In the genomic region with DNA sequence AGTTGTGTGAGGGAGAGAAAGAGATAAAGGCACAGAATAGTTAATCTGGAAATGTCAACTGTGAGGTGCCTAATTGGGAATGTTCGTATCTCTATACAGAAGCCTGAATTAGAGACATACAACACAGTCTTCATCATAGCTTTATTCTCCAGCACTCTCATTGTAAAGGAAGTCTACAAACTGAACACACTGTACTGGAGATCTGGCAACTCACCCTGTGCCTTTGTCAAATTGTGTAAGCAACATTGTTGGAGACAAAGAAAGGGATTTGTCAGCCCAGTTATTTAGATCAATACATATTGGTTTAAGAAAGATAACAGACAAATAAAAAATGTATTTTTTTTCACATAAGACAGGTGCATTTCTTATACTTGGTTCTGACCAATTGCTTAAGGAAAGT, we compare ENCODE assay signal across 12 cellular contexts.
DNase-seq lines count a peak whose midpoint lies in the region; ATAC-seq lines count a peak whose summit lies in the region.
"Had no signal": no experiment of that assay in that cellular context is flagged by ENCODE, and none has a peak within 500 bp of the region (broad histone marks: within the 10 kb centered on the region; RNA-seq: fewer than 3 reads in every experiment).

No MANE protein-coding gene starts in this region.

- peaks cover 0 to 5% (median 0%) of the 10 kb centered on the region in 5 donors for H3K27me3 Mint-ChIP-seq in naive thymus-derived CD4-positive, alpha-beta T cell
- H3K27me3 Mint-ChIP-seq: CD4-positive, alpha-beta T cell had no signal

- CTCF ChIA-PET in naive thymus-derived CD4-positive, alpha-beta T cell (lab: Charles Lee): no interaction called here

- POLR2A ChIA-PET in naive thymus-derived CD4-positive, alpha-beta T cell (lab: Charles Lee): no interaction called here

- H3K27ac Mint-ChIP-seq in naive thymus-derived CD4-positive, alpha-beta T cell: no peak overlapping the region
- H3K27ac Mint-ChIP-seq: CD4-positive, alpha-beta T cell had no signal

- ATAC-seq in naive thymus-derived CD4-positive, alpha-beta T cell: no peak

- H3K4me1 Mint-ChIP-seq in naive thymus-derived CD4-positive, alpha-beta T cell: no peaks in the 10 kb centered on the region

- intact Hi-C loops in naive thymus-derived CD4-positive, alpha-beta T cell (cut with micrococcal nuclease): no loop called here

- H3K9me3 ChIP-seq in naive thymus-derived CD4-positive, alpha-beta T cell (ENCODE audit: control insufficient read depth in 2 of 3, low read length in 3 of 3): no peaks in the 10 kb centered on the region
- H3K9me3 ChIP-seq: Caco-2, HAP-1 had no signal

- H3K9me3 Mint-ChIP-seq in naive thymus-derived CD4-positive, alpha-beta T cell: peaks cover 0 to 3% (median 0%) of the 10 kb centered on the region in 11 donors
- H3K9me3 Mint-ChIP-seq: CD4-positive, alpha-beta T cell had no signal

- DNase-seq in G401 (ENCODE audit: low spot score) (peak; percentile 38), pons (ENCODE audit: low spot score) (peak; percentile 61), AG08395 (ENCODE audit: low spot score) (no peak)
- DNase-seq in naive thymus-derived CD4-positive, alpha-beta T cell: no peak
- DNase-seq in stimulated activated CD4-positive, alpha-beta T cell treated with anti-CD3 and anti-CD28 coated beads, Interleukin-2, amount 100 ng/mL, for 24 hours: no peak
- DNase-seq: Caco-2; CD4-positive, alpha-beta T cell; GDM1; GM23248 had no signal

- no peaks in the 10 kb centered on the region for H3K27me3 ChIP-seq in naive thymus-derived CD4-positive, alpha-beta T cell (ENCODE audit: control insufficient read depth in 2 of 2, insufficient read depth in 2 of 2, low read length in 2 of 2)

- H3K4me3 ChIP-seq in naive thymus-derived CD4-positive, alpha-beta T cell (ENCODE audit: low read length): no peak overlapping the region
- H3K4me3 ChIP-seq: GM23248, HAP-1 had no signal

- in situ Hi-C loops in G401 (cut with HindIII; ENCODE audit: low sequenced_read_pairs): no loop called here

- no peaks in the 10 kb centered on the region for H3K4me1 ChIP-seq in naive thymus-derived CD4-positive, alpha-beta T cell (ENCODE audit: control insufficient read depth in 2 of 2, insufficient read depth in 2 of 2, low read length in 2 of 2)
- H3K4me1 ChIP-seq: Caco-2 had no signal

- no peaks in the 10 kb centered on the region for H3K36me3 Mint-ChIP-seq in naive thymus-derived CD4-positive, alpha-beta T cell

- peak overlapping the region; percentile 42 for H3K27ac ChIP-seq in cingulate gyrus (ENCODE audit: low read depth, low read length)
- no peak overlapping the region for H3K27ac ChIP-seq in naive thymus-derived CD4-positive, alpha-beta T cell (ENCODE audit: low read depth, low read length)
- H3K27ac ChIP-seq: C4-2B, GM23248 had no signal

- no peaks in the 10 kb centered on the region for H3K36me3 ChIP-seq in naive thymus-derived CD4-positive, alpha-beta T cell (ENCODE audit: control insufficient read depth in 2 of 3, insufficient read depth in 3 of 3, low read length in 3 of 3)
- H3K36me3 ChIP-seq: HAP-1 had no signal

- no peak overlapping the region for H3K4me3 Mint-ChIP-seq in naive thymus-derived CD4-positive, alpha-beta T cell
- H3K4me3 Mint-ChIP-seq: CD4-positive, alpha-beta T cell had no signal

Comparison
In these comparisons a context has a peak if more than half of its experiments do, and no peak if none do; other contexts are left out.
1. DNase-seq: peak in G401 (single experiment) and pons (single experiment); none in naive thymus-derived CD4-positive, alpha-beta T cell (0 of 9), stimulated activated CD4-positive, alpha-beta T cell treated with anti-CD3 and anti-CD28 coated beads, Interleukin-2, amount 100 ng/mL, for 24 hours (0 of 2) and AG08395 (single experiment).